18 cellular contexts compared by ENCODE assay signal in the genomic region with DNA sequence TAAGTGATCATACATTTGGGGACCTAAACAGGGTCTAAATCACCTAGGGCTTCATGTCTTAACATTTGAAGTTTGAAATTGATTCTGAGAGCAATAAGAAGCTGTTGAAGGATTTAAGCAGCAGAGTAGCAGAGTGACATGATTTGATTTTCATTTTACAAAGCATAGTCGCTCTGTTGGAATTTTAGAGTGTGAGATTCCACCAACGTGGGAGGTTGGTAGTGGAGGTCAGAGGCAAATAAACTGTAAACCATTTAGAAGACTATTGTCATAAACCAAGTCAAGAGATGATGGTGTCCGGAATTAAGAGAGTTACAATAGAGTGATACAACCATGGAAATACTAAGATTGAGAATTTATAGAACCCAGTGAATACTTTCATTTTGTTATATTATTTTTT. TPM values are rescaled to one million over a fixed set of nuclear protein-coding genes. Genes with fewer than 3 reads are reported as not detected.
DNase-seq lines count a peak whose midpoint lies in the region; ATAC-seq and TF ChIP-seq lines count a peak whose summit lies in the region.
"Had no signal": no experiment of that assay in that cellular context is flagged by ENCODE, and none has a peak within 500 bp of the region (broad histone marks: within the 10 kb centered on the region; RNA-seq: fewer than 3 reads in every experiment).

No MANE protein-coding gene starts in this region.

- H3K4me1 Mint-ChIP-seq in activated T-cell treated with anti-CD3 and anti-CD28 coated beads, Interleukin-2, amount 50 U/mL, for 4 hours (ENCODE audit: low read depth): peaks cover under 1% of the 10 kb centered on the region
- H3K4me1 Mint-ChIP-seq in activated naive CD4-positive, alpha-beta T cell treated with anti-CD3 and anti-CD28 coated beads for 36 hours (ENCODE audit: low read depth): peaks cover under 1% of the 10 kb centered on the region

- no peaks in the 10 kb centered on the region for H3K79me2 ChIP-seq in GM23248 (ENCODE audit: insufficient read depth)
- no peaks in the 10 kb centered on the region for H3K79me2 ChIP-seq in smooth muscle cell (ENCODE audit: low read depth)

- H4K20me1 ChIP-seq in GM23248 (ENCODE audit: insufficient read depth) (no peaks in the 10 kb centered on the region), smooth muscle cell (ENCODE audit: low read depth) (no peaks in the 10 kb centered on the region)
- H4K20me1 ChIP-seq: BLaER1 treated with 17β-estradiol and CSF1 and Interleukin-3, amounts not matched to agents 10 nM and 100 nM had no signal

- no peaks in the 10 kb centered on the region for H3K9me2 ChIP-seq in GM23248 (ENCODE audit: insufficient read depth)

- no peaks in the 10 kb centered on the region for H3K36me3 Mint-ChIP-seq in activated T-cell treated with anti-CD3 and anti-CD28 coated beads, Interleukin-2, amount 50 U/mL, for 4 hours (ENCODE audit: insufficient read depth)
- H3K36me3 Mint-ChIP-seq in activated naive CD4-positive, alpha-beta T cell treated with anti-CD3 and anti-CD28 coated beads for 36 hours (ENCODE audit: low read depth): no peaks in the 10 kb centered on the region
- H3K36me3 Mint-ChIP-seq: CD8-positive, alpha-beta T cell had no signal

- no peaks in the 10 kb centered on the region for H3K36me3 ChIP-seq in GM23248 (ENCODE audit: low read depth)
- no peaks in the 10 kb centered on the region for H3K36me3 ChIP-seq in smooth muscle cell (ENCODE audit: low read depth)
- H3K36me3 ChIP-seq: BLaER1 treated with 17β-estradiol and CSF1 and Interleukin-3, amounts not matched to agents 10 nM and 100 nM had no signal

- ATAC-seq in activated T-cell treated with anti-CD3 and anti-CD28 coated beads, Interleukin-2, amount 50 U/mL, for 4 hours: no peak
- ATAC-seq: CD8-positive, alpha-beta T cell had no signal

- DNase-seq in GM23248 (peak; percentile 53), NCI-H226 (peak; percentile 51), kidney tubule cell (ENCODE audit: low spot score) (peak; percentile 70), smooth muscle cell (lab: John Stamatoyannopoulos, UW; ENCODE audit: unreplicated experiment) (no peak), KBM-7 (no peak)
- DNase-seq in activated T-cell treated with anti-CD3 and anti-CD28 coated beads, Interleukin-2, amount 50 U/mL, for 4 hours: no peak
- no peak for DNase-seq in activated naive CD4-positive, alpha-beta T cell treated with anti-CD3 and anti-CD28 coated beads for 36 hours
- DNase-seq: CD8-positive, alpha-beta T cell; DMS153; H7; MV-4-11; NCI-H1105 treated with DMSO at 0.1 percent for 48 hours; NCI-H2081; NCI-H2171; NCI-H524 treated with DMSO at 0.1 percent for 48 hours; OCI-M1; SHP77 had no signal

- H3K9ac ChIP-seq in GM23248: no peak overlapping the region
- H3K9ac ChIP-seq in smooth muscle cell (ENCODE audit: low read depth): no peak overlapping the region
- H3K9ac ChIP-seq: BLaER1 treated with 17β-estradiol and CSF1 and Interleukin-3, amounts not matched to agents 10 nM and 100 nM had no signal

- intact Hi-C loops in activated naive CD4-positive, alpha-beta T cell treated with anti-CD3 and anti-CD28 coated beads for 36 hours (cut with micrococcal nuclease): no loop called here

- no peak overlapping the region for H3K27ac ChIP-seq in GM23248
- no peak overlapping the region for H3K27ac ChIP-seq in smooth muscle cell (ENCODE audit: low read depth)
- H3K27ac ChIP-seq: BLaER1 treated with 17β-estradiol and CSF1 and Interleukin-3, amounts not matched to agents 10 nM and 100 nM had no signal

- H3K27me3 Mint-ChIP-seq in activated T-cell treated with anti-CD3 and anti-CD28 coated beads, Interleukin-2, amount 50 U/mL, for 4 hours (ENCODE audit: low read depth): peaks cover 4% of the 10 kb centered on the region
- H3K27me3 Mint-ChIP-seq in activated naive CD4-positive, alpha-beta T cell treated with anti-CD3 and anti-CD28 coated beads for 36 hours (ENCODE audit: low read depth): no peaks in the 10 kb centered on the region

- in situ Hi-C loops in GM23248 (cut with MboI) (no loop called here), KBM-7 (cut with MboI; ENCODE audit: low pct_unique_long_range_greater_than_20kb, low sequenced_read_pairs) (no loop called here)

- no peaks in the 10 kb centered on the region for H3K9me3 ChIP-seq in GM23248 (ENCODE audit: low read depth)
- no peaks in the 10 kb centered on the region for H3K9me3 ChIP-seq in smooth muscle cell (replicated peaks; ENCODE audit: low read depth)
- H3K9me3 ChIP-seq: BLaER1 treated with 17β-estradiol and CSF1 and Interleukin-3, amounts not matched to agents 10 nM and 100 nM had no signal

- no peak overlapping the region for H3K27ac Mint-ChIP-seq in activated naive CD4-positive, alpha-beta T cell treated with anti-CD3 and anti-CD28 coated beads for 36 hours
- H3K27ac Mint-ChIP-seq: CD8-positive, alpha-beta T cell had no signal

- 51 to 64% methylated on average over 3 of the region's 3 CpGs for WGBS in GM23248 (ENCODE audit: low coverage in 1 of 2, low lambda C conversion rate in 2 of 2, missing lambda C conversion rate in 2 of 2), 2 experiments
- WGBS in smooth muscle cell (ENCODE audit: low lambda C conversion rate): 56% methylated on average over 3 of the region's 3 CpGs

- H3F3A ChIP-seq in GM23248 (ENCODE audit: insufficient read depth) (no peaks in the 10 kb centered on the region), smooth muscle cell (ENCODE audit: low read depth) (no peaks in the 10 kb centered on the region)

- H3K4me3 Mint-ChIP-seq in activated T-cell treated with anti-CD3 and anti-CD28 coated beads, Interleukin-2, amount 50 U/mL, for 4 hours: no peak overlapping the region
- no peak overlapping the region for H3K4me3 Mint-ChIP-seq in activated naive CD4-positive, alpha-beta T cell treated with anti-CD3 and anti-CD28 coated beads for 36 hours
- H3K4me3 Mint-ChIP-seq: CD8-positive, alpha-beta T cell had no signal

- H2AFZ ChIP-seq in GM23248 (peak overlapping the region; percentile 19; the same call in 1 of the 2 replicates), smooth muscle cell (ENCODE audit: low read depth) (no peak overlapping the region)

- TF ChIP-seq CTCF in smooth muscle cell (IDR thresholded peaks at IDR 0.05; ENCODE audit: borderline replicate concordance, insufficient read depth, poor library complexity, severe bottlenecking): no peak

- H3K27me3 ChIP-seq in GM23248 (replicated peaks; ENCODE audit: insufficient read depth): no peaks in the 10 kb centered on the region
- H3K27me3 ChIP-seq in smooth muscle cell (ENCODE audit: low read depth): no peaks in the 10 kb centered on the region
- H3K27me3 ChIP-seq: BLaER1 treated with 17β-estradiol and CSF1 and Interleukin-3, amounts not matched to agents 10 nM and 100 nM had no signal

- H3K4me1 ChIP-seq in GM23248 (ENCODE audit: insufficient read depth): peaks cover 19% of the 10 kb centered on the region
- peaks cover 15% of the 10 kb centered on the region for H3K4me1 ChIP-seq in smooth muscle cell (ENCODE audit: low read depth)

- peak overlapping the region; percentile 37 for H3K4me2 ChIP-seq in GM23248 (ENCODE audit: unreplicated experiment)
- peak overlapping the region; percentile 15 for H3K4me2 ChIP-seq in smooth muscle cell
- H3K4me2 ChIP-seq: BLaER1 treated with 17β-estradiol and CSF1 and Interleukin-3, amounts not matched to agents 10 nM and 100 nM had no signal

- H3K4me3 ChIP-seq in GM23248 (no peak overlapping the region), smooth muscle cell (no peak overlapping the region)
- H3K4me3 ChIP-seq: BLaER1 treated with 17β-estradiol and CSF1 and Interleukin-3, amounts not matched to agents 10 nM and 100 nM had no signal

- no peaks in the 10 kb centered on the region for H3K9me3 Mint-ChIP-seq in activated T-cell treated with anti-CD3 and anti-CD28 coated beads, Interleukin-2, amount 50 U/mL, for 4 hours
- no peaks in the 10 kb centered on the region for H3K9me3 Mint-ChIP-seq in activated naive CD4-positive, alpha-beta T cell treated with anti-CD3 and anti-CD28 coated beads for 36 hours
- H3K9me3 Mint-ChIP-seq: CD8-positive, alpha-beta T cell had no signal

- CTCF ChIA-PET in activated naive CD4-positive, alpha-beta T cell treated with anti-CD3 and anti-CD28 coated beads for 36 hours (lab: Charles Lee): interaction anchor here (0.7 kb wide), 1 partner anchor 195 kb away, joined by 6 read pairs; no protein-coding TSS in a partner anchor

RNA-seq across cellular contexts. Expression of a gene that starts 52.7 kb away (rescaled TPM):
- total RNA-seq in GM23248 (2014; rRNA removed; shearing (Covaris generic)): 30.4 and 50.5 TPM in 2 replicates
- 14.0 and 14.6 TPM in 2 replicates for polyA plus RNA-seq in GM23248 (2016; fragmentation: Nextera tagmentation; extraction: Ambion mirVana)
- total RNA-seq in smooth muscle cell: 34.8 and 41.0 TPM in 2 replicates
- polyA plus RNA-seq in smooth muscle cell: 12.2 and 12.8 TPM in 2 replicates
- total RNA-seq in activated T-cell treated with anti-CD3 and anti-CD28 coated beads, Interleukin-2, amount 50 U/mL, for 4 hours: 10 to 100 TPM; 20.5 to 28.1 (median 25.4) TPM
- total RNA-seq in activated naive CD4-positive, alpha-beta T cell treated with anti-CD3 and anti-CD28 coated beads for 36 hours: 10 to 100 TPM; 19.1 to 22.2 TPM

Comparison
In these comparisons a context has a peak if more than half of its experiments do, and no peak if none do; other contexts are left out.
1. DNase-seq: peak in GM23248 (single experiment), NCI-H226 (single experiment) and kidney tubule cell (single experiment); none in smooth muscle cell (single experiment), activated T-cell treated with anti-CD3 and anti-CD28 coated beads, Interleukin-2, amount 50 U/mL, for 4 hours (single experiment), activated naive CD4-positive, alpha-beta T cell treated with anti-CD3 and anti-CD28 coated beads for 36 hours (single experiment) and KBM-7 (single experiment).